In genomic region chr5:82969221-82969976, GRCh38 we compare ENCODE assay signal across 8 cellular contexts.
DNase-seq lines count a peak whose midpoint lies in the region; ATAC-seq and FAIRE-seq lines count a peak whose summit lies in the region.
"Not testable (repeated sequence)": the region's sequence is repeated elsewhere in the genome, so short reads cannot be mapped to it uniquely, and the experiment has no call there.

No MANE protein-coding gene starts in this region.

- H3K27ac ChIP-seq in small intestine (ENCODE audit: low read depth in 1 of 2, low read length in 1 of 2) = not testable (repeated sequence)

- not testable (repeated sequence) for H3K4me1 ChIP-seq in small intestine (ENCODE audit: control insufficient read depth in 2 of 2, insufficient read depth in 1 of 2, low read depth in 1 of 2, low read length in 1 of 2)

- H3K27me3 ChIP-seq in small intestine (ENCODE audit: control insufficient read depth in 2 of 2, insufficient read depth in 2 of 2, low read length in 2 of 2) = not testable (repeated sequence)

- H3K4me3 Mint-ChIP-seq in activated naive CD8-positive, alpha-beta T cell treated with anti-CD3 and anti-CD28 coated beads, Interleukin-2, amount 50 U/mL, for 24 hours = not testable (repeated sequence)

- not testable (repeated sequence) for H3K4me1 Mint-ChIP-seq in activated naive CD8-positive, alpha-beta T cell treated with anti-CD3 and anti-CD28 coated beads, Interleukin-2, amount 50 U/mL, for 24 hours

- H3K36me3 Mint-ChIP-seq in activated naive CD8-positive, alpha-beta T cell treated with anti-CD3 and anti-CD28 coated beads, Interleukin-2, amount 50 U/mL, for 24 hours (ENCODE audit: low read depth) = not testable (repeated sequence)

- H3K4me3 ChIP-seq in small intestine (ENCODE audit: low read depth in 1 of 2, low read length in 2 of 2) = not testable (repeated sequence)

- 63 to 82% (median 72%) methylated on average over 6 of the region's 6 CpGs for WGBS in small intestine, 3 donors

- not testable (repeated sequence) for H3K36me3 ChIP-seq in small intestine (ENCODE audit: control insufficient read depth in 2 of 2, insufficient read depth in 2 of 2, low read length in 2 of 2)

- DNase-seq in DMS53 (lab: John Stamatoyannopoulos, UW) (peak; percentile 81), HT1080 (ENCODE audit: low read depth) (peak; percentile 84), T1000 (lab: John Stamatoyannopoulos, UW) (peak; percentile 12), activated T-cell treated with anti-CD3 and anti-CD28 coated beads for 24 hours (ENCODE audit: low read depth) (peak; percentile 27), head of caudate nucleus (peak in 34 of 42 donors; percentile 4 to 83 (median 36)), small intestine (peak; percentile 76)
- peak; percentile 6 for DNase-seq in activated naive CD8-positive, alpha-beta T cell treated with anti-CD3 and anti-CD28 coated beads, Interleukin-2, amount 50 U/mL, for 24 hours
- DNase-seq in stimulated activated CD8-positive, alpha-beta memory T cell treated with anti-CD3 and anti-CD28 coated beads, Interleukin-15, amount 100 ng/mL, for 48 hours (ENCODE audit: low read depth in 2 of 2) = peak; percentile 4 to 6

- not testable (repeated sequence) for FAIRE-seq in small intestine (lab: Jason Lieb, UNC)

- H3K27me3 Mint-ChIP-seq in activated naive CD8-positive, alpha-beta T cell treated with anti-CD3 and anti-CD28 coated beads, Interleukin-2, amount 50 U/mL, for 24 hours = not testable (repeated sequence)

- peak overlapping the region; percentile 30 for H3K27ac Mint-ChIP-seq in activated naive CD8-positive, alpha-beta T cell treated with anti-CD3 and anti-CD28 coated beads, Interleukin-2, amount 50 U/mL, for 24 hours

- H3K9me3 Mint-ChIP-seq in activated naive CD8-positive, alpha-beta T cell treated with anti-CD3 and anti-CD28 coated beads, Interleukin-2, amount 50 U/mL, for 24 hours = peaks cover 18% of the 10 kb centered on the region

- intact Hi-C loops in head of caudate nucleus (cut with DNase I) = not testable (repeated sequence)

- not testable (repeated sequence) for ATAC-seq in activated naive CD8-positive, alpha-beta T cell treated with anti-CD3 and anti-CD28 coated beads, Interleukin-2, amount 50 U/mL, for 24 hours

- not testable (repeated sequence) for H3K9me3 ChIP-seq in small intestine (ENCODE audit: control insufficient read depth, low read depth)

Comparison
In these comparisons a context has a peak if more than half of its experiments do, and no peak if none do; other contexts are left out.
1. DNase-seq: peak in every context shown above with its lines; median percentile 84 in HT1080; 81 in DMS53; 76 in small intestine; 36 in head of caudate nucleus; 27 in activated T-cell treated with anti-CD3 and anti-CD28 coated beads for 24 hours; 12 in T1000; 6 in activated naive CD8-positive, alpha-beta T cell treated with anti-CD3 and anti-CD28 coated beads, Interleukin-2, amount 50 U/mL, for 24 hours; 5 in stimulated activated CD8-positive, alpha-beta memory T cell treated with anti-CD3 and anti-CD28 coated beads, Interleukin-15, amount 100 ng/mL, for 48 hours.